ENCODE assay signal across 28 cellular contexts in genomic region chr16:8342276-8342675, GRCh38.
"Had no signal": no experiment of that assay in that cellular context is flagged by ENCODE, and none has a peak within 500 bp of the region (broad histone marks: within the 10 kb centered on the region; RNA-seq: fewer than 3 reads in every experiment).

No MANE protein-coding gene starts in this region.

- H3K36me3 ChIP-seq: ascending aorta, brain microvascular endothelial cell, esophagus squamous epithelium had no signal

- H3K27ac ChIP-seq: ascending aorta, brain microvascular endothelial cell, esophagus squamous epithelium had no signal

- H3K9me3 ChIP-seq: ascending aorta had no signal

- DNase-seq: activated CD4-positive, alpha-beta memory T cell treated with anti-CD3 and anti-CD28 coated beads, Interleukin-2, amount 10 ng/mL, durations not matched to agents 7 days and 5 days; activated CD4-positive, alpha-beta T cell treated with anti-CD3 and anti-CD28 coated beads for 1 hour; activated CD4-positive, alpha-beta T cell treated with anti-CD3 and anti-CD28 coated beads for 4 hours; activated CD4-positive, alpha-beta T cell treated with anti-CD3 and anti-CD28 coated beads, Interleukin-2, amount 10 ng/mL, durations not matched to agents 7 days and 5 days; activated CD4-positive, alpha-beta T cell treated with anti-CD3 and anti-CD28 coated beads, Interleukin-2, amount 50 U/mL, for 4 hours; activated CD8-positive, alpha-beta memory T cell treated with anti-CD3 and anti-CD28 coated beads, Interleukin-2, amount 50 U/mL, for 48 hours; activated gamma-delta T cell; activated naive CD4-positive, alpha-beta T cell; activated naive CD4-positive, alpha-beta T cell treated with anti-CD3 and anti-CD28 coated beads, Interleukin-2, amount 10 ng/mL, durations not matched to agents 7 days and 5 days; activated naive CD8-positive, alpha-beta T cell treated with anti-CD3 and anti-CD28 coated beads, Interleukin-2, amount 10 ng/mL, durations not matched to agents 7 days and 5 days; activated T-cell treated with anti-CD3 and anti-CD28 coated beads for 4 hours; activated T-cell treated with anti-CD3 and anti-CD28 coated beads, Interleukin-2, amount 50 U/mL, for 24 hours; activated T-cell treated with anti-CD3 and anti-CD28 coated beads, Interleukin-2, amount 50 U/mL, for 72 hours; brain microvascular endothelial cell; cortex of kidney; dermis blood vessel endothelial cell; effector CD4-positive, alpha-beta T cell; effector memory CD8-positive, alpha-beta T cell; erythroblast; esophagus squamous epithelium; foreskin melanocyte; head of caudate nucleus; hippocampal formation; T-helper 2 cell had no signal

- H3K27me3 ChIP-seq: ascending aorta, brain microvascular endothelial cell, esophagus squamous epithelium had no signal

- FAIRE-seq: colon had no signal

- H3K4me3 ChIP-seq: ascending aorta, esophagus squamous epithelium had no signal

- H3K4me1 ChIP-seq: ascending aorta, esophagus squamous epithelium had no signal

- ATAC-seq: activated naive CD4-positive, alpha-beta T cell treated with anti-CD3 and anti-CD28 coated beads, Interleukin-2, amount 50 U/mL, for 72 hours; activated T-cell treated with anti-CD3 and anti-CD28 coated beads, Interleukin-2, amount 50 U/mL, for 72 hours; effector memory CD8-positive, alpha-beta T cell; WTC11 had no signal
